Comparison of ENCODE assay signal across 8 cellular contexts in genomic region chr9:113579270-113580040, GRCh38.
DNase-seq lines count a peak whose midpoint lies in the region; ATAC-seq and TF ChIP-seq lines count a peak whose summit lies in the region.

No MANE protein-coding gene starts in this region.

- WGBS in esophagus muscularis mucosa = 47% methylated on average over 5 of the region's 5 CpGs
- 59 to 75% (median 70%) methylated on average over 5 of the region's 5 CpGs for WGBS in psoas muscle, 3 donors

- no peak for TF ChIP-seq EP300 in esophagus muscularis mucosa (IDR thresholded peaks at IDR 0.05)

- peak overlapping the region; percentile 3 to 69 (median 47); a peak in 18 of 20 replicates for H3K4me3 ChIP-seq in BLaER1 treated with 17β-estradiol and CSF1 and Interleukin-3, amounts not matched to agents 10 nM and 100 nM
- H3K4me3 ChIP-seq in esophagus muscularis mucosa (no peak overlapping the region), psoas muscle (no peak overlapping the region), uterus (no peak overlapping the region)

- peak; percentile 19 for ATAC-seq in GM19438 (IDR thresholded peaks at IDR 0.05; ENCODE audit: low read depth, unreplicated experiment)
- peak in 2 of 4 donors; percentile 21 to 46 for ATAC-seq in psoas muscle

- peak overlapping the region; percentile 69 to 89 (median 81) for H3K9ac ChIP-seq in BLaER1 treated with 17β-estradiol and CSF1 and Interleukin-3, amounts not matched to agents 10 nM and 100 nM

- H3K4me1 ChIP-seq in BLaER1 treated with 17β-estradiol and CSF1 and Interleukin-3, amounts not matched to agents 10 nM and 100 nM = peaks cover 90 to 100% (median 97%) of the 10 kb centered on the region in 10 experiments
- H3K4me1 ChIP-seq in esophagus muscularis mucosa = peaks cover 68 to 82% (median 69%) of the 10 kb centered on the region in 4 donors
- H3K4me1 ChIP-seq in psoas muscle = peaks cover 55% of the 10 kb centered on the region
- peaks cover 0 to 8% of the 10 kb centered on the region in 2 donors for H3K4me1 ChIP-seq in uterus

- H3K27ac ChIP-seq in BLaER1 treated with 17β-estradiol and CSF1 and Interleukin-3, amounts not matched to agents 10 nM and 100 nM = peak overlapping the region; percentile 78 to 99 (median 96)
- peak overlapping the region; percentile 75 to 79 (median 78) for H3K27ac ChIP-seq in esophagus muscularis mucosa (replicated peaks in 1 of 4)
- H3K27ac ChIP-seq in psoas muscle = peak overlapping the region; percentile 69
- H3K27ac ChIP-seq in uterus = peak overlapping the region in 1 of 2 donors; percentile 41

- DNase-seq in HT-29 (ENCODE audit: low spot score) (peak; percentile 47), T1000 (lab: John Stamatoyannopoulos, UW) (peak; percentile 52), esophagus muscularis mucosa (ENCODE audit: extremely low spot score) (no peak), psoas muscle (peak in 1 of 2 donors; percentile 71), uterus (no peak), LoVo (ENCODE audit: low spot score) (no peak)

- H3K4me2 ChIP-seq in BLaER1 treated with 17β-estradiol and CSF1 and Interleukin-3, amounts not matched to agents 10 nM and 100 nM = peak overlapping the region; percentile 89 to 100 (median 95)

- TF ChIP-seq POLR2A in esophagus muscularis mucosa (IDR thresholded peaks at IDR 0.05; ENCODE audit: low read depth) (no peak), uterus (IDR thresholded peaks at IDR 0.05) (no peak)

- peaks cover 0 to 23% (median 8%) of the 10 kb centered on the region in 11 experiments; a peak in 13 of 22 replicates for H3K36me3 ChIP-seq in BLaER1 treated with 17β-estradiol and CSF1 and Interleukin-3, amounts not matched to agents 10 nM and 100 nM
- H3K36me3 ChIP-seq in esophagus muscularis mucosa (peaks cover 11 to 18% (median 13%) of the 10 kb centered on the region in 4 donors), psoas muscle (ENCODE audit: insufficient read depth in 1 of 2, low read depth in 1 of 2) (peaks cover 0 to 10% of the 10 kb centered on the region in 2 donors), uterus (no peaks in the 10 kb centered on the region)

- no peak for TF ChIP-seq CTCF in esophagus muscularis mucosa (IDR thresholded peaks at IDR 0.05)
- TF ChIP-seq CTCF in psoas muscle (IDR thresholded peaks at IDR 0.05) = no peak
- TF ChIP-seq CTCF in uterus (IDR thresholded peaks at IDR 0.05) = no peak

- H3K27me3 ChIP-seq in BLaER1 treated with 17β-estradiol and CSF1 and Interleukin-3, amounts not matched to agents 10 nM and 100 nM = no peaks in the 10 kb centered on the region
- no peaks in the 10 kb centered on the region for H3K27me3 ChIP-seq in esophagus muscularis mucosa
- H3K27me3 ChIP-seq in psoas muscle (ENCODE audit: insufficient read depth in 3 of 3, low read length in 2 of 3) = no peaks in the 10 kb centered on the region
- H3K27me3 ChIP-seq in uterus = no peaks in the 10 kb centered on the region

- intact Hi-C loops in esophagus muscularis mucosa (cut with DNase I) (no loop called here), psoas muscle (cut with DNase I) (no loop called here), uterus (cut with DNase I; ENCODE audit: low total_unique reads) (no loop called here)

- no peaks in the 10 kb centered on the region for H3K9me3 ChIP-seq in BLaER1 treated with 17β-estradiol and CSF1 and Interleukin-3, amounts not matched to agents 10 nM and 100 nM (replicated peaks in 1 of 11)
- no peaks in the 10 kb centered on the region for H3K9me3 ChIP-seq in esophagus muscularis mucosa
- no peaks in the 10 kb centered on the region for H3K9me3 ChIP-seq in psoas muscle
- no peaks in the 10 kb centered on the region for H3K9me3 ChIP-seq in uterus

- peaks cover 0 to 26% (median 0%) of the 10 kb centered on the region in 11 experiments; a peak in 5 of 22 replicates for H4K20me1 ChIP-seq in BLaER1 treated with 17β-estradiol and CSF1 and Interleukin-3, amounts not matched to agents 10 nM and 100 nM

Comparison
In these comparisons a context has a peak if more than half of its experiments do, and no peak if none do; other contexts are left out.
1. H3K4me3 ChIP-seq: peak in BLaER1 treated with 17β-estradiol and CSF1 and Interleukin-3, amounts not matched to agents 10 nM and 100 nM (10 of 10); none in esophagus muscularis mucosa (0 of 4), psoas muscle (single experiment) and uterus (0 of 2).
2. DNase-seq: peak in HT-29 (single experiment) and T1000 (single experiment); none in esophagus muscularis mucosa (single experiment), uterus (0 of 2) and LoVo (single experiment).